In the genomic region with DNA sequence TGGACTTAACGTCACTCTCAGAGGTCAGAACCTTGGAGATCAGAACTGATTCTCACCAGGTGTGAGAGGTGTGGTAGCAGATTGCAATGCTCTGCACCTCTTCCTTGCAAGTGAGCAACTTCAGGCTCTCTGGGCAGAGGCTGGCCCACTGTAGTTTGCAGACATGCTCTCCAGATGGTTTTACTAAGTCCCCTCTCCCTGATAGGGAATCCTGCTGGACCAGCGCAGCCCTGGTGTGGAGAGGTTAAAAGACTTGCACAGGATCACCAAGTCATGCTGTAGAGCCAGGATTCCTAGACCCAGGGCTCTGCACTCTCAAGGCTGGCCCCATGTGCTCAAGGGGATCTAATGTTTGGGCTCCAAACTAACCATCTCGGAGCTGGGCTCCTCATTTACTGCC, we compare ENCODE assay signal across 20 cellular contexts.
A peak's percentile ranks its signal among the peaks of the same experiment; 100 is the strongest.
DNase-seq lines count a peak whose midpoint lies in the region; ATAC-seq and TF ChIP-seq lines count a peak whose summit lies in the region.
"Had no signal": no experiment of that assay in that cellular context is flagged by ENCODE, and none has a peak within 500 bp of the region (broad histone marks: within the 10 kb centered on the region; RNA-seq: fewer than 3 reads in every experiment).

No MANE protein-coding gene starts in this region.

- no peak overlapping the region for H3K23ac ChIP-seq in H9 (ENCODE audit: insufficient read length, low read depth, low read length)

- H3K79me2 ChIP-seq in H9 (ENCODE audit: insufficient read depth, low read length) (no peaks in the 10 kb centered on the region), MM.1S (ENCODE audit: low read length) (peaks cover 51% of the 10 kb centered on the region)

- H3K9me3 Mint-ChIP-seq in activated CD4-positive, alpha-beta T cell treated with anti-CD3 and anti-CD28 coated beads for 36 hours (ENCODE audit: low read depth): no peaks in the 10 kb centered on the region
- no peaks in the 10 kb centered on the region for H3K9me3 Mint-ChIP-seq in activated CD4-positive, alpha-beta T cell treated with anti-CD3 and anti-CD28 coated beads, Interleukin-2, amount 10 ng/mL, durations not matched to agents 24 days and 14 days
- no peaks in the 10 kb centered on the region for H3K9me3 Mint-ChIP-seq in H9
- no peaks in the 10 kb centered on the region for H3K9me3 Mint-ChIP-seq in activated naive CD8-positive, alpha-beta T cell treated with anti-CD3 and anti-CD28 coated beads, Interleukin-2, amount 10 ng/mL, durations not matched to agents 7 days and 5 days
- H3K9me3 Mint-ChIP-seq in natural killer cell treated with Interleukin-12 subunit alpha and Interleukin-12 subunit beta and Interleukin-15 and Interleukin-18, amount 100 ng/mL, for 72 hours: no peaks in the 10 kb centered on the region
- H3K9me3 Mint-ChIP-seq: IgD-negative memory B cell had no signal

- no peaks in the 10 kb centered on the region for H3K27me3 ChIP-seq in H9 (ENCODE audit: insufficient read depth, low read length)
- no peaks in the 10 kb centered on the region for H3K27me3 ChIP-seq in MM.1S (replicated peaks; ENCODE audit: insufficient read depth, low read length)
- H3K27me3 ChIP-seq: BLaER1 had no signal

- H3K4ac ChIP-seq in H9 (ENCODE audit: low read depth, low read length): no peak overlapping the region

- no peak overlapping the region for H2BK20ac ChIP-seq in H9 (ENCODE audit: low read depth, low read length, poor library complexity, severe bottlenecking)

- no peak overlapping the region for H3K4me3 ChIP-seq in MM.1S (ENCODE audit: low read length)
- H3K4me3 ChIP-seq: BLaER1, SK-N-MC had no signal

- no peak overlapping the region for H3K18ac ChIP-seq in H9 (ENCODE audit: insufficient read length, low read depth, low read length)

- no peak overlapping the region for H4K91ac ChIP-seq in H9 (ENCODE audit: insufficient read length, low read depth, low read length)

- H3K4me1 ChIP-seq in H9 (ENCODE audit: insufficient read depth, low read length): peaks cover 8% of the 10 kb centered on the region; the same call in 1 of the 2 replicates
- peaks cover 23% of the 10 kb centered on the region for H3K4me1 ChIP-seq in MM.1S (ENCODE audit: low read length)
- H3K4me1 ChIP-seq: BLaER1 had no signal

- H3F3A ChIP-seq in MM.1S (ENCODE audit: insufficient read depth, low read length): peaks cover 31% of the 10 kb centered on the region

- H3K36me3 ChIP-seq in MM.1S (replicated peaks; ENCODE audit: insufficient read depth, low read length): peaks cover 35% of the 10 kb centered on the region

- no peak overlapping the region for H2BK15ac ChIP-seq in H9 (ENCODE audit: low read depth, low read length)

- no peaks in the 10 kb centered on the region for H3K4me1 Mint-ChIP-seq in activated CD4-positive, alpha-beta T cell treated with anti-CD3 and anti-CD28 coated beads for 36 hours
- H3K4me1 Mint-ChIP-seq in activated CD4-positive, alpha-beta T cell treated with anti-CD3 and anti-CD28 coated beads, Interleukin-2, amount 10 ng/mL, durations not matched to agents 24 days and 14 days: no peaks in the 10 kb centered on the region
- H3K4me1 Mint-ChIP-seq in H9: peaks cover 37 to 38% of the 10 kb centered on the region in 2 experiments
- H3K4me1 Mint-ChIP-seq in activated naive CD8-positive, alpha-beta T cell treated with anti-CD3 and anti-CD28 coated beads, Interleukin-2, amount 10 ng/mL, durations not matched to agents 7 days and 5 days: no peaks in the 10 kb centered on the region
- peaks cover 0 to 7% of the 10 kb centered on the region in 2 donors for H3K4me1 Mint-ChIP-seq in natural killer cell treated with Interleukin-12 subunit alpha and Interleukin-12 subunit beta and Interleukin-15 and Interleukin-18, amount 100 ng/mL, for 72 hours (ENCODE audit: low read depth in 2 of 2)

- H3K9me2 ChIP-seq in MM.1S (replicated peaks; ENCODE audit: insufficient read depth, low read length): no peaks in the 10 kb centered on the region

- H3K36me3 Mint-ChIP-seq in activated CD4-positive, alpha-beta T cell treated with anti-CD3 and anti-CD28 coated beads for 36 hours (ENCODE audit: low read depth): peaks cover 48% of the 10 kb centered on the region
- H3K36me3 Mint-ChIP-seq in activated CD4-positive, alpha-beta T cell treated with anti-CD3 and anti-CD28 coated beads, Interleukin-2, amount 10 ng/mL, durations not matched to agents 24 days and 14 days (ENCODE audit: low read depth): peaks cover 56% of the 10 kb centered on the region
- peaks cover 40 to 64% (median 57%) of the 10 kb centered on the region in 3 experiments for H3K36me3 Mint-ChIP-seq in H9 (ENCODE audit: insufficient read depth in 1 of 3, low read depth in 3 of 3)
- peaks cover 26% of the 10 kb centered on the region for H3K36me3 Mint-ChIP-seq in activated naive CD8-positive, alpha-beta T cell treated with anti-CD3 and anti-CD28 coated beads, Interleukin-2, amount 10 ng/mL, durations not matched to agents 7 days and 5 days
- peaks cover 22% of the 10 kb centered on the region for H3K36me3 Mint-ChIP-seq in natural killer cell treated with Interleukin-12 subunit alpha and Interleukin-12 subunit beta and Interleukin-15 and Interleukin-18, amount 100 ng/mL, for 72 hours
- H3K36me3 Mint-ChIP-seq: IgD-negative memory B cell had no signal

- intact Hi-C loops in activated CD4-positive, alpha-beta T cell treated with anti-CD3 and anti-CD28 coated beads for 36 hours (cut with DNase I, micrococcal nuclease): no loop called here
- intact Hi-C loops in activated CD4-positive, alpha-beta T cell treated with anti-CD3 and anti-CD28 coated beads, Interleukin-2, amount 10 ng/mL, durations not matched to agents 24 days and 14 days (cut with micrococcal nuclease): no loop called here

- no peak overlapping the region for H2BK5ac ChIP-seq in H9 (ENCODE audit: insufficient read length, low read length)

- H3K79me1 ChIP-seq in H9 (ENCODE audit: insufficient read depth, low read depth, low read length, poor library complexity, severe bottlenecking): no peaks in the 10 kb centered on the region

- H2BK12ac ChIP-seq in H9 (ENCODE audit: insufficient read length, low read depth, low read length): no peak overlapping the region

- H3K27ac Mint-ChIP-seq in activated CD4-positive, alpha-beta T cell treated with anti-CD3 and anti-CD28 coated beads for 36 hours: peak overlapping the region; percentile 3
- no peak overlapping the region for H3K27ac Mint-ChIP-seq in activated CD4-positive, alpha-beta T cell treated with anti-CD3 and anti-CD28 coated beads, Interleukin-2, amount 10 ng/mL, durations not matched to agents 24 days and 14 days
- peak overlapping the region in 2 of 3 experiments; percentile 65 to 83; a peak in 3 of 7 replicates for H3K27ac Mint-ChIP-seq in H9
- peak overlapping the region; percentile 20 for H3K27ac Mint-ChIP-seq in activated naive CD8-positive, alpha-beta T cell treated with anti-CD3 and anti-CD28 coated beads, Interleukin-2, amount 10 ng/mL, durations not matched to agents 7 days and 5 days
- peak overlapping the region; percentile 16 to 60 for H3K27ac Mint-ChIP-seq in natural killer cell treated with Interleukin-12 subunit alpha and Interleukin-12 subunit beta and Interleukin-15 and Interleukin-18, amount 100 ng/mL, for 72 hours

- H3K27ac ChIP-seq in H9 (ENCODE audit: insufficient read length, low read depth, low read length) (no peak overlapping the region), MM.1S (ENCODE audit: low read length) (no peak overlapping the region)
- H3K27ac ChIP-seq: 22Rv1, BLaER1, SK-N-MC had no signal

- DNase-seq in activated CD4-positive, alpha-beta T cell treated with anti-CD3 and anti-CD28 coated beads for 36 hours: no peak
- no peak for DNase-seq in activated CD4-positive, alpha-beta T cell treated with anti-CD3 and anti-CD28 coated beads, Interleukin-2, amount 10 ng/mL, durations not matched to agents 24 days and 14 days
- DNase-seq in H9 (no peak), MM.1S (no peak), NCI-H128 (lab: John Stamatoyannopoulos, UW; ENCODE audit: unreplicated experiment) (no peak)
- DNase-seq in activated naive CD8-positive, alpha-beta T cell treated with anti-CD3 and anti-CD28 coated beads, Interleukin-2, amount 10 ng/mL, durations not matched to agents 7 days and 5 days: no peak
- DNase-seq in natural killer cell treated with Interleukin-12 subunit alpha and Interleukin-12 subunit beta and Interleukin-15 and Interleukin-18, amount 100 ng/mL, for 72 hours (ENCODE audit: low spot score): no peak
- DNase-seq: COR-L47, DMS153, H7, MV-4-11, NCI-H1436 treated with DMSO at 0.1 percent for 48 hours, NCI-H2081 treated with DMSO at 0.1 percent for 48 hours, NCI-H2227 treated with DMSO at 0.1 percent for 48 hours, NCI-H526 had no signal

- CTCF ChIA-PET in activated CD4-positive, alpha-beta T cell treated with anti-CD3 and anti-CD28 coated beads for 36 hours (lab: Charles Lee): interaction anchor here (0.7 kb wide), 1 partner anchor 42 kb away, joined by 4 read pairs; no protein-coding TSS in a partner anchor

- no peak for TF ChIP-seq CTCF in H9 (conservative IDR thresholded peaks at IDR 0.05)
- TF ChIP-seq CTCF in MM.1S (IDR thresholded peaks at IDR 0.05; ENCODE audit: low read length): no peak

- no peak overlapping the region for H3K4me2 ChIP-seq in H9 (ENCODE audit: insufficient read depth, insufficient read length, low read length)
- H3K4me2 ChIP-seq in MM.1S (ENCODE audit: low read depth, low read length): no peak overlapping the region
- H3K4me2 ChIP-seq: BLaER1 had no signal

- ATAC-seq in activated CD4-positive, alpha-beta T cell treated with anti-CD3 and anti-CD28 coated beads for 36 hours: no peak
- no peak for ATAC-seq in activated naive CD8-positive, alpha-beta T cell treated with anti-CD3 and anti-CD28 coated beads, Interleukin-2, amount 10 ng/mL, durations not matched to agents 7 days and 5 days (ENCODE audit: low read depth)
- ATAC-seq in natural killer cell treated with Interleukin-12 subunit alpha and Interleukin-12 subunit beta and Interleukin-15 and Interleukin-18, amount 100 ng/mL, for 72 hours: peak in 1 of 2 donors; percentile 25
- ATAC-seq in HG03135 (IDR thresholded peaks at IDR 0.05; ENCODE audit: unreplicated experiment): no peak

- H4K5ac ChIP-seq in H9 (ENCODE audit: insufficient read length, low read depth, low read length): no peak overlapping the region

- no CpG with 5 or more reads among the region's 3 CpGs for WGBS in H9 (ENCODE audit: extremely low coverage, insufficient read length, low lambda C conversion rate)

- POLR2A ChIA-PET in activated CD4-positive, alpha-beta T cell treated with anti-CD3 and anti-CD28 coated beads for 36 hours (lab: Charles Lee): no interaction called here
- POLR2A ChIA-PET in activated naive CD8-positive, alpha-beta T cell treated with anti-CD3 and anti-CD28 coated beads, Interleukin-2, amount 10 ng/mL, durations not matched to agents 7 days and 5 days (lab: Charles Lee): no interaction called here

- H2BK120ac ChIP-seq in H9 (ENCODE audit: low read depth, low read length, poor library complexity, severe bottlenecking): no peak overlapping the region

- H3K4me3 Mint-ChIP-seq in activated CD4-positive, alpha-beta T cell treated with anti-CD3 and anti-CD28 coated beads for 36 hours: no peak overlapping the region
- no peak overlapping the region for H3K4me3 Mint-ChIP-seq in activated CD4-positive, alpha-beta T cell treated with anti-CD3 and anti-CD28 coated beads, Interleukin-2, amount 10 ng/mL, durations not matched to agents 24 days and 14 days
- H3K4me3 Mint-ChIP-seq in H9: no peak overlapping the region
- no peak overlapping the region for H3K4me3 Mint-ChIP-seq in activated naive CD8-positive, alpha-beta T cell treated with anti-CD3 and anti-CD28 coated beads, Interleukin-2, amount 10 ng/mL, durations not matched to agents 7 days and 5 days
- no peak overlapping the region for H3K4me3 Mint-ChIP-seq in natural killer cell treated with Interleukin-12 subunit alpha and Interleukin-12 subunit beta and Interleukin-15 and Interleukin-18, amount 100 ng/mL, for 72 hours
- H3K4me3 Mint-ChIP-seq: IgD-negative memory B cell had no signal

- H3T11ph ChIP-seq in H9 (ENCODE audit: low read length): no peak overlapping the region

- H3K14ac ChIP-seq in H9 (ENCODE audit: insufficient read depth, low read length): no peak overlapping the region

- no peaks in the 10 kb centered on the region for H3K23me2 ChIP-seq in H9 (ENCODE audit: insufficient read length, low read depth, low read length, poor library complexity, severe bottlenecking)

- H4K20me1 ChIP-seq in H9 (ENCODE audit: control insufficient read depth, insufficient read depth, insufficient read length): no peaks in the 10 kb centered on the region
- no peaks in the 10 kb centered on the region for H4K20me1 ChIP-seq in MM.1S (ENCODE audit: insufficient read depth, low read length)

- H3K27me3 Mint-ChIP-seq in activated CD4-positive, alpha-beta T cell treated with anti-CD3 and anti-CD28 coated beads for 36 hours: no peaks in the 10 kb centered on the region
- H3K27me3 Mint-ChIP-seq in activated CD4-positive, alpha-beta T cell treated with anti-CD3 and anti-CD28 coated beads, Interleukin-2, amount 10 ng/mL, durations not matched to agents 24 days and 14 days: no peaks in the 10 kb centered on the region
- no peaks in the 10 kb centered on the region for H3K27me3 Mint-ChIP-seq in H9 (ENCODE audit: low read depth)
- no peaks in the 10 kb centered on the region for H3K27me3 Mint-ChIP-seq in activated naive CD8-positive, alpha-beta T cell treated with anti-CD3 and anti-CD28 coated beads, Interleukin-2, amount 10 ng/mL, durations not matched to agents 7 days and 5 days
- no peaks in the 10 kb centered on the region for H3K27me3 Mint-ChIP-seq in natural killer cell treated with Interleukin-12 subunit alpha and Interleukin-12 subunit beta and Interleukin-15 and Interleukin-18, amount 100 ng/mL, for 72 hours
- H3K27me3 Mint-ChIP-seq: IgD-negative memory B cell had no signal

- H3K9me3 ChIP-seq in H9 (ENCODE audit: control insufficient read depth, low read depth, low read length) (no peaks in the 10 kb centered on the region), MM.1S (replicated peaks; ENCODE audit: insufficient read depth, low read length) (no peaks in the 10 kb centered on the region)
- H3K9me3 ChIP-seq: BLaER1 had no signal

- H2AFZ ChIP-seq in H9 (ENCODE audit: low read length): no peak overlapping the region
- H2AFZ ChIP-seq in MM.1S (ENCODE audit: low read length): no peak overlapping the region

- H3K9ac ChIP-seq in H9 (ENCODE audit: extremely low read depth, insufficient read length, low read length): no peak overlapping the region
- no peak overlapping the region for H3K9ac ChIP-seq in MM.1S (ENCODE audit: low read length)
- H3K9ac ChIP-seq: BLaER1 had no signal

- H2AK5ac ChIP-seq in H9 (ENCODE audit: insufficient read length, low read length): no peak overlapping the region

- no peak overlapping the region for H4K8ac ChIP-seq in H9 (replicated peaks; ENCODE audit: insufficient read length, low read depth, low read length)

- H3K56ac ChIP-seq in H9 (ENCODE audit: insufficient read length, low read depth, low read length): no peak overlapping the region
